32 cellular contexts compared by ENCODE assay signal in genomic region chr12:49041881-49042484, GRCh38. TPM values are rescaled to one million over a fixed set of nuclear protein-coding genes. Genes with fewer than 3 reads are reported as not detected.
DNase-seq lines count a peak whose midpoint lies in the region; ATAC-seq, FAIRE-seq and TF ChIP-seq lines count a peak whose summit lies in the region.
"Had no signal": no experiment of that assay in that cellular context is flagged by ENCODE, and none has a peak within 500 bp of the region (broad histone marks: within the 10 kb centered on the region; RNA-seq: fewer than 3 reads in every experiment).

No MANE protein-coding gene starts in this region.

- peaks cover 9% of the 10 kb centered on the region for H3K27me3 Mint-ChIP-seq in endothelial cell (ENCODE audit: unreplicated experiment)

- H3K27me3 ChIP-seq in HepG2 (ENCODE audit: control insufficient read depth in 1 of 2, insufficient read depth in 2 of 2, low read length in 2 of 2) (no peaks in the 10 kb centered on the region), right lobe of liver (no peaks in the 10 kb centered on the region)
- H3K27me3 ChIP-seq: BLaER1, gastroesophageal sphincter, SJCRH30, stomach, vagina had no signal

- POLR2A ChIA-PET in HepG2 (lab: Yijun Ruan, JAX) (no interaction called here), RWPE1 (lab: Yijun Ruan, JAX; ENCODE audit: low non-redundant PET) (no interaction called here)

- H3K9me3 Mint-ChIP-seq in endothelial cell (ENCODE audit: unreplicated experiment): no peaks in the 10 kb centered on the region
- H3K9me3 Mint-ChIP-seq: activated T-cell treated with anti-CD3 and anti-CD28 coated beads, Interleukin-2, amount 50 U/mL, for 4 hours; neural crest cell had no signal

- H3K4me2 ChIP-seq in HepG2 (ENCODE audit: low read depth, low read length): no peak overlapping the region
- H3K4me2 ChIP-seq: BLaER1, KMS-11 had no signal

- H3K4me1 ChIP-seq in HepG2 (ENCODE audit: insufficient read depth, low read length): no peaks in the 10 kb centered on the region
- H3K4me1 ChIP-seq in right lobe of liver: no peaks in the 10 kb centered on the region
- H3K4me1 ChIP-seq: BLaER1, gastroesophageal sphincter, parathyroid adenoma, SJCRH30, stomach, vagina had no signal

- TF ChIP-seq POLR2A in HepG2 (IDR thresholded peaks at IDR 0.05; ENCODE audit: insufficient read depth in 1 of 2, low read depth in 2 of 2, low read length in 2 of 2) (no peak), right lobe of liver (IDR thresholded peaks at IDR 0.05) (no peak)

- H3K27ac ChIP-seq in HepG2 (ENCODE audit: extremely low read length, insufficient read depth, low read length) (no peak overlapping the region), right lobe of liver (no peak overlapping the region), RWPE1 (peak overlapping the region; percentile 20)
- H3K27ac ChIP-seq: BLaER1, gastroesophageal sphincter, KMS-11, parathyroid adenoma, SJCRH30, stomach, vagina, WERI-Rb-1 had no signal

- no peak for TF ChIP-seq EP300 in HepG2 (IDR thresholded peaks at IDR 0.05; ENCODE audit: low read depth in 2 of 2, low read length in 2 of 2)
- TF ChIP-seq EP300 in HepG2 (CRISPR knock-in tag; IDR thresholded peaks at IDR 0.05; ENCODE audit: borderline replicate concordance): no peak

- intact Hi-C loops in HepG2 (cut with micrococcal nuclease; ENCODE audit: unreplicated experiment): no loop called here
- intact Hi-C loops in right lobe of liver (cut with DNase I): no loop called here

- no peaks in the 10 kb centered on the region for H3K79me2 ChIP-seq in HepG2 (ENCODE audit: insufficient read depth, low read length)
- H3K79me2 ChIP-seq: parathyroid adenoma had no signal

- H3K36me3 Mint-ChIP-seq in endothelial cell (ENCODE audit: low read depth, unreplicated experiment): peaks cover 53% of the 10 kb centered on the region

- 0 out of 2 replicates have a peak, but pooled peaks cover 3% of the 10 kb centered on the region for H4K20me1 ChIP-seq in HepG2 (ENCODE audit: insufficient read depth, low read length)

- CTCF ChIA-PET in HepG2 (lab: Yijun Ruan, JAX; ENCODE audit: low intra/inter-chr PET ratio, low total read pairs) (no interaction called here), RWPE1 (lab: Yijun Ruan, JAX) (interaction anchor here (0.6 to 0.7 kb wide), 2 partner anchors 75 to 79 kb away, joined by 3 read pairs; no protein-coding TSS in a partner anchor)

- no peak overlapping the region for H2AFZ ChIP-seq in HepG2 (ENCODE audit: low read length)
- H2AFZ ChIP-seq: parathyroid adenoma had no signal

- TF ChIP-seq CTCF in HepG2 (CRISPR knock-in tag; IDR thresholded peaks at IDR 0.05) (no peak), right lobe of liver (IDR thresholded peaks at IDR 0.05) (no peak), RWPE1 (conservative IDR thresholded peaks at IDR 0.05; ENCODE audit: low read depth) (no peak), endothelial cell (IDR thresholded peaks at IDR 0.05; ENCODE audit: unreplicated experiment) (no peak)

- H3K4me3 Mint-ChIP-seq in endothelial cell (ENCODE audit: unreplicated experiment): peak overlapping the region; percentile 47
- H3K4me3 Mint-ChIP-seq: activated T-cell treated with anti-CD3 and anti-CD28 coated beads, Interleukin-2, amount 50 U/mL, for 4 hours; neural crest cell had no signal

- BruUV-seq in HepG2 (replicated peaks; lab: Mats Ljungman, UMichigan): no TSS peak

- in situ Hi-C loops in HepG2 (cut with HindIII; ENCODE audit: extremely low pct_ligation_motif_present, low pct_unique_long_range_greater_than_20kb): no loop called here

- no peak overlapping the region for H3K4me3 ChIP-seq in HepG2 (replicated peaks in 1 of 3; ENCODE audit: insufficient read depth in 1 of 3, low read depth in 2 of 3, low read length in 3 of 3)
- H3K4me3 ChIP-seq in right lobe of liver: no peak overlapping the region
- H3K4me3 ChIP-seq: BLaER1, gastroesophageal sphincter, SJCRH30, stomach, vagina had no signal

- WGBS in HepG2 (ENCODE audit: low lambda C conversion rate): 97% methylated on average over 13 of the region's 18 CpGs
- WGBS in right lobe of liver (ENCODE audit: insufficient coverage, low coverage, low lambda C conversion rate, missing lambda C conversion rate): 99% methylated on average over 10 of the region's 18 CpGs

- ATAC-seq in HepG2: no peak
- no peak for ATAC-seq in right lobe of liver
- ATAC-seq: activated T-cell treated with anti-CD3 and anti-CD28 coated beads, Interleukin-2, amount 50 U/mL, for 4 hours; gastroesophageal sphincter had no signal

- DNase-seq in HepG2 (ENCODE audit: low spot score) (no peak), right lobe of liver (no peak), RWPE1 (ENCODE audit: low spot score) (no peak), endothelial cell (ENCODE audit: low spot score) (no peak), HK-2 (ENCODE audit: unreplicated experiment) (no peak)
- no peak for DNase-seq in stimulated activated CD4-positive, alpha-beta T cell treated with anti-CD3 and anti-CD28 coated beads, Interleukin-2, amount 100 ng/mL, for 24 hours
- DNase-seq in effector CD4-positive, alpha-beta T cell: no peak
- DNase-seq: activated CD4-positive, alpha-beta T cell treated with anti-CD3 and anti-CD28 coated beads for 48 hours; activated gamma-delta T cell; activated T-cell treated with anti-CD3 and anti-CD28 coated beads, Interleukin-2, amount 50 U/mL, for 4 hours; DMS153; mesenchymal stem cell; NCI-H1930; NCI-H526 treated with DMSO at 0.1 percent for 48 hours; SJCRH30; stimulated activated CD4-positive, alpha-beta T cell treated with anti-CD3 and anti-CD28 coated beads, Interleukin-1b, Interleukin-23, amount 100 ng/mL, for 48 hours; stomach; SW 1271; T-helper 9 cell; WERI-Rb-1 had no signal

- TF ChIP-seq RAD21 in HepG2 (CRISPR knock-in tag; IDR thresholded peaks at IDR 0.05): no peak

- no peak overlapping the region for H3K27ac Mint-ChIP-seq in endothelial cell (ENCODE audit: unreplicated experiment)

- H3K9me3 ChIP-seq in HepG2 (ENCODE audit: low read length) (no peaks in the 10 kb centered on the region), right lobe of liver (no peaks in the 10 kb centered on the region)
- H3K9me3 ChIP-seq: BLaER1, gastroesophageal sphincter, SJCRH30, stomach, vagina had no signal

- no peak for FAIRE-seq in HepG2 (lab: Jason Lieb, UNC)
- FAIRE-seq: GM12891, HTR-8/SVneo, RCC 7860 had no signal

- no peak overlapping the region for H3K9ac ChIP-seq in HepG2 (ENCODE audit: insufficient read depth, low read depth, low read length)
- H3K9ac ChIP-seq: BLaER1, KMS-11, parathyroid adenoma had no signal

- H3K36me3 ChIP-seq in HepG2 (replicated peaks in 1 of 2; ENCODE audit: control insufficient read depth in 1 of 2, insufficient read depth in 2 of 2, low read length in 2 of 2) (peaks cover 59 to 98% of the 10 kb centered on the region in 2 experiments), right lobe of liver (peaks cover 12 to 96% (median 61%) of the 10 kb centered on the region in 4 donors)

- H3K4me1 Mint-ChIP-seq in endothelial cell (ENCODE audit: unreplicated experiment): no peaks in the 10 kb centered on the region
- H3K4me1 Mint-ChIP-seq: neural crest cell had no signal

RNA-seq across cellular contexts. Expression of gene KMT2D, which starts 18.6 kb away (rescaled TPM):
- 10.4 and 25.7 TPM in 2 replicates for total RNA-seq in HepG2 (2016; rRNA removed; fragmentation: Illumina TruSeq; extraction: Trizol)
- 3.8 and 5.1 TPM in 2 replicates for total RNA-seq in HepG2 (2016; cell fraction: cytosol; rRNA removed; fragmentation: Illumina TruSeq; extraction: Trizol; ENCODE audit: low read depth)
- 9.4 and 20.2 TPM in 2 replicates for total RNA-seq in HepG2 (2016; cell fraction: insoluble cytoplasmic fraction; rRNA removed; fragmentation: Illumina TruSeq; extraction: Trizol)
- 7.5 and 9.1 TPM in 2 replicates for total RNA-seq in HepG2 (2016; cell fraction: membrane; rRNA removed; fragmentation: Illumina TruSeq; extraction: Trizol)
- 25.5 and 28.3 TPM in 2 replicates for total RNA-seq in HepG2 (2016; cell fraction: nucleus; rRNA removed; fragmentation: Illumina TruSeq; extraction: Trizol)
- polyA plus RNA-seq in HepG2 (2011; rRNA removed): 8.1 and 8.2 TPM in 2 replicates
- 5.0 and 6.5 TPM in 2 replicates for polyA plus RNA-seq in HepG2 (2011; cell fraction: cytosol; rRNA removed)
- 41.1 and 48.4 TPM in 2 replicates for polyA plus RNA-seq in HepG2 (2011; cell fraction: nucleus; rRNA removed)
- polyA plus RNA-seq in HepG2 (2012): 20.0 and 20.6 TPM in 2 replicates
- 0.52 and 0.66 TPM in 2 replicates for polyA plus RNA-seq in HepG2 (2016; cell fraction: cytosol; fragmentation: Illumina TruSeq; extraction: Trizol; ENCODE audit: low read depth)
- polyA plus RNA-seq in HepG2 (2016; cell fraction: insoluble cytoplasmic fraction; fragmentation: Illumina TruSeq; extraction: Trizol; ENCODE audit: low read depth): 18.4 and 23.1 TPM in 2 replicates
- polyA plus RNA-seq in HepG2 (2016; cell fraction: membrane; fragmentation: Illumina TruSeq; extraction: Trizol; ENCODE audit: low read depth): 1.3 and 2.4 TPM in 2 replicates
- polyA plus RNA-seq in HepG2 (2016; cell fraction: nucleus; fragmentation: Illumina TruSeq; extraction: Trizol; ENCODE audit: insufficient read depth, low read depth): 78.2 and 102 TPM in 2 replicates
- 12.2 and 28.0 TPM in 2 replicates for polyA minus RNA-seq in HepG2 (2011; rRNA and poly(A)+ RNA removed; ENCODE audit: low replicate concordance)
- polyA minus RNA-seq in HepG2 (2011; cell fraction: cytosol; rRNA and poly(A)+ RNA removed): 19.4 and 23.5 TPM in 2 replicates
- 32.2 and 33.3 TPM in 2 replicates for polyA minus RNA-seq in HepG2 (2011; cell fraction: nucleus; rRNA and poly(A)+ RNA removed)
- 10 to 100 TPM; 28.6 to 35.4 (median 33.3) TPM for total RNA-seq in right lobe of liver
- total RNA-seq in endothelial cell (ENCODE audit: unreplicated experiment): 135 TPM

RNA-seq across cellular contexts. Expression of gene PRKAG1, which starts 23.4 kb away (rescaled TPM):
- total RNA-seq in HepG2 (2016; rRNA removed; fragmentation: Illumina TruSeq; extraction: Trizol) (32.8 and 37.6 TPM in 2 replicates), right lobe of liver (10 to 100 TPM; 24.8 to 36.2 (median 30.1) TPM), endothelial cell (ENCODE audit: unreplicated experiment) (24.0 TPM)
- 9.1 and 11.2 TPM in 2 replicates for total RNA-seq in HepG2 (2016; cell fraction: cytosol; rRNA removed; fragmentation: Illumina TruSeq; extraction: Trizol; ENCODE audit: low read depth)
- 30.6 and 39.9 TPM in 2 replicates for total RNA-seq in HepG2 (2016; cell fraction: insoluble cytoplasmic fraction; rRNA removed; fragmentation: Illumina TruSeq; extraction: Trizol)
- 19.3 and 21.1 TPM in 2 replicates for total RNA-seq in HepG2 (2016; cell fraction: membrane; rRNA removed; fragmentation: Illumina TruSeq; extraction: Trizol)
- 16.7 and 19.6 TPM in 2 replicates for total RNA-seq in HepG2 (2016; cell fraction: nucleus; rRNA removed; fragmentation: Illumina TruSeq; extraction: Trizol)
- polyA plus RNA-seq in HepG2 (2011; rRNA removed): 21.2 and 26.1 TPM in 2 replicates
- 18.5 and 26.3 TPM in 2 replicates for polyA plus RNA-seq in HepG2 (2011; cell fraction: cytosol; rRNA removed)
- polyA plus RNA-seq in HepG2 (2011; cell fraction: nucleus; rRNA removed): 8.8 and 11.6 TPM in 2 replicates
- 20.2 and 21.7 TPM in 2 replicates for polyA plus RNA-seq in HepG2 (2012)
- 7.6 and 8.8 TPM in 2 replicates for polyA plus RNA-seq in HepG2 (2016; cell fraction: cytosol; fragmentation: Illumina TruSeq; extraction: Trizol; ENCODE audit: low read depth)
- polyA plus RNA-seq in HepG2 (2016; cell fraction: insoluble cytoplasmic fraction; fragmentation: Illumina TruSeq; extraction: Trizol; ENCODE audit: low read depth): 38.7 and 40.2 TPM in 2 replicates
- 14.5 and 16.2 TPM in 2 replicates for polyA plus RNA-seq in HepG2 (2016; cell fraction: membrane; fragmentation: Illumina TruSeq; extraction: Trizol; ENCODE audit: low read depth)
- 24.6 and 24.9 TPM in 2 replicates for polyA plus RNA-seq in HepG2 (2016; cell fraction: nucleus; fragmentation: Illumina TruSeq; extraction: Trizol; ENCODE audit: insufficient read depth, low read depth)
- polyA minus RNA-seq in HepG2 (2011; rRNA and poly(A)+ RNA removed; ENCODE audit: low replicate concordance): 11.5 and 73.4 TPM in 2 replicates
- 7.8 and 9.5 TPM in 2 replicates for polyA minus RNA-seq in HepG2 (2011; cell fraction: cytosol; rRNA and poly(A)+ RNA removed)
- 11.6 TPM in 2 replicates for polyA minus RNA-seq in HepG2 (2011; cell fraction: nucleus; rRNA and poly(A)+ RNA removed)

RNA-seq across cellular contexts. Expression of gene RHEBL1, which starts 27.8 kb away (rescaled TPM):
- total RNA-seq in HepG2 (2016; rRNA removed; fragmentation: Illumina TruSeq; extraction: Trizol) (1.4 and 1.6 TPM in 2 replicates), right lobe of liver (under 1 TPM in 5 of 6 experiments, not detected in 1; 0.17 to 0.60 (median 0.43) TPM), endothelial cell (ENCODE audit: unreplicated experiment) (3.2 TPM)
- total RNA-seq in HepG2 (2016; cell fraction: cytosol; rRNA removed; fragmentation: Illumina TruSeq; extraction: Trizol; ENCODE audit: low read depth): 0.71 and 0.79 TPM in 2 replicates
- total RNA-seq in HepG2 (2016; cell fraction: insoluble cytoplasmic fraction; rRNA removed; fragmentation: Illumina TruSeq; extraction: Trizol): 1.5 and 1.9 TPM in 2 replicates
- 0.62 and 1.0 TPM in 2 replicates for total RNA-seq in HepG2 (2016; cell fraction: membrane; rRNA removed; fragmentation: Illumina TruSeq; extraction: Trizol)
- total RNA-seq in HepG2 (2016; cell fraction: nucleus; rRNA removed; fragmentation: Illumina TruSeq; extraction: Trizol): 0.75 and 1.0 TPM in 2 replicates
- polyA plus RNA-seq in HepG2 (2011; rRNA removed): 2.5 and 2.9 TPM in 2 replicates
- polyA plus RNA-seq in HepG2 (2011; cell fraction: cytosol; rRNA removed): 2.7 and 2.8 TPM in 2 replicates
- 2.0 and 2.7 TPM in 2 replicates for polyA plus RNA-seq in HepG2 (2011; cell fraction: nucleus; rRNA removed)
- 2.3 and 3.2 TPM in 2 replicates for polyA plus RNA-seq in HepG2 (2012)
- polyA plus RNA-seq in HepG2 (2016; cell fraction: cytosol; fragmentation: Illumina TruSeq; extraction: Trizol; ENCODE audit: low read depth): 0.21 and 0.42 TPM in 2 replicates
- 1.2 and 1.3 TPM in 2 replicates for polyA plus RNA-seq in HepG2 (2016; cell fraction: insoluble cytoplasmic fraction; fragmentation: Illumina TruSeq; extraction: Trizol; ENCODE audit: low read depth)
- polyA plus RNA-seq in HepG2 (2016; cell fraction: membrane; fragmentation: Illumina TruSeq; extraction: Trizol; ENCODE audit: low read depth): 0.52 and 0.79 TPM in 2 replicates
- polyA plus RNA-seq in HepG2 (2016; cell fraction: nucleus; fragmentation: Illumina TruSeq; extraction: Trizol; ENCODE audit: insufficient read depth, low read depth): 1.3 and 1.8 TPM in 2 replicates
- 4.3 TPM in 2 replicates for polyA minus RNA-seq in HepG2 (2011; rRNA and poly(A)+ RNA removed; ENCODE audit: low replicate concordance)
- polyA minus RNA-seq in HepG2 (2011; cell fraction: cytosol; rRNA and poly(A)+ RNA removed): 0.88 and 0.89 TPM in 2 replicates
- polyA minus RNA-seq in HepG2 (2011; cell fraction: nucleus; rRNA and poly(A)+ RNA removed): 0.62 and 0.90 TPM in 2 replicates
- total RNA-seq: stomach had no signal

RNA-seq across cellular contexts. Expression of gene DDN, which starts 42.8 kb away (rescaled TPM):
- 0.51 and 0.53 TPM in 2 replicates for total RNA-seq in HepG2 (2016; rRNA removed; fragmentation: Illumina TruSeq; extraction: Trizol)
- total RNA-seq in HepG2 (2016; cell fraction: cytosol; rRNA removed; fragmentation: Illumina TruSeq; extraction: Trizol; ENCODE audit: low read depth): 0.20 TPM in 1 of 2 replicates, not detected in the other
- 0.43 and 0.54 TPM in 2 replicates for total RNA-seq in HepG2 (2016; cell fraction: insoluble cytoplasmic fraction; rRNA removed; fragmentation: Illumina TruSeq; extraction: Trizol)
- 0.46 and 0.52 TPM in 2 replicates for total RNA-seq in HepG2 (2016; cell fraction: membrane; rRNA removed; fragmentation: Illumina TruSeq; extraction: Trizol)
- total RNA-seq in HepG2 (2016; cell fraction: nucleus; rRNA removed; fragmentation: Illumina TruSeq; extraction: Trizol): 0.34 and 0.62 TPM in 2 replicates
- polyA plus RNA-seq in HepG2 (2011; rRNA removed): 0.24 and 0.33 TPM in 2 replicates
- polyA plus RNA-seq in HepG2 (2011; cell fraction: cytosol; rRNA removed): 0.21 and 0.34 TPM in 2 replicates
- polyA plus RNA-seq in HepG2 (2011; cell fraction: nucleus; rRNA removed): 0.47 and 0.83 TPM in 2 replicates
- polyA plus RNA-seq in HepG2 (2012): 0.48 and 0.69 TPM in 2 replicates
- polyA plus RNA-seq in HepG2 (2016; cell fraction: cytosol; fragmentation: Illumina TruSeq; extraction: Trizol; ENCODE audit: low read depth): 0.20 and 0.28 TPM in 2 replicates
- 0.58 and 0.73 TPM in 2 replicates for polyA plus RNA-seq in HepG2 (2016; cell fraction: insoluble cytoplasmic fraction; fragmentation: Illumina TruSeq; extraction: Trizol; ENCODE audit: low read depth)
- polyA plus RNA-seq in HepG2 (2016; cell fraction: membrane; fragmentation: Illumina TruSeq; extraction: Trizol; ENCODE audit: low read depth): 0.48 and 0.58 TPM in 2 replicates
- 1.2 and 1.3 TPM in 2 replicates for polyA plus RNA-seq in HepG2 (2016; cell fraction: nucleus; fragmentation: Illumina TruSeq; extraction: Trizol; ENCODE audit: insufficient read depth, low read depth)
- 0.46 and 5.3 TPM in 2 replicates for polyA minus RNA-seq in HepG2 (2011; rRNA and poly(A)+ RNA removed; ENCODE audit: low replicate concordance)
- polyA minus RNA-seq in HepG2 (2011; cell fraction: cytosol; rRNA and poly(A)+ RNA removed): 0.44 and 0.49 TPM in 2 replicates
- 0.25 and 0.39 TPM in 2 replicates for polyA minus RNA-seq in HepG2 (2011; cell fraction: nucleus; rRNA and poly(A)+ RNA removed)
- total RNA-seq in right lobe of liver: under 1 TPM in 2 of 6 experiments, not detected in 4; 0.18 to 0.19 TPM
- total RNA-seq in endothelial cell (ENCODE audit: unreplicated experiment): 0.10 TPM
- total RNA-seq: gastroesophageal sphincter, vagina had no signal

RNA-seq across cellular contexts. Expression of gene DHH, which starts 52.6 kb away (rescaled TPM):
- total RNA-seq in HepG2 (2016; rRNA removed; fragmentation: Illumina TruSeq; extraction: Trizol) (not detected in 2 replicates), right lobe of liver (under 1 TPM in 3 of 6 experiments, not detected in 3; 0.04 to 0.13 (median 0.07) TPM), endothelial cell (ENCODE audit: unreplicated experiment) (0.46 TPM)
- not detected in 2 replicates for total RNA-seq in HepG2 (2016; cell fraction: cytosol; rRNA removed; fragmentation: Illumina TruSeq; extraction: Trizol; ENCODE audit: low read depth)
- total RNA-seq in HepG2 (2016; cell fraction: insoluble cytoplasmic fraction; rRNA removed; fragmentation: Illumina TruSeq; extraction: Trizol): not detected in 2 replicates
- total RNA-seq in HepG2 (2016; cell fraction: membrane; rRNA removed; fragmentation: Illumina TruSeq; extraction: Trizol): not detected in 2 replicates
- not detected in 2 replicates for total RNA-seq in HepG2 (2016; cell fraction: nucleus; rRNA removed; fragmentation: Illumina TruSeq; extraction: Trizol)
- polyA plus RNA-seq in HepG2 (2011; rRNA removed): not detected in 2 replicates
- polyA plus RNA-seq in HepG2 (2011; cell fraction: cytosol; rRNA removed): not detected in 2 replicates
- polyA plus RNA-seq in HepG2 (2011; cell fraction: nucleus; rRNA removed): 0.03 and 0.10 TPM in 2 replicates
- not detected in 2 replicates for polyA plus RNA-seq in HepG2 (2012)
- not detected in 2 replicates for polyA plus RNA-seq in HepG2 (2016; cell fraction: cytosol; fragmentation: Illumina TruSeq; extraction: Trizol; ENCODE audit: low read depth)
- polyA plus RNA-seq in HepG2 (2016; cell fraction: insoluble cytoplasmic fraction; fragmentation: Illumina TruSeq; extraction: Trizol; ENCODE audit: low read depth): not detected in 2 replicates
- not detected in 2 replicates for polyA plus RNA-seq in HepG2 (2016; cell fraction: membrane; fragmentation: Illumina TruSeq; extraction: Trizol; ENCODE audit: low read depth)
- not detected in 2 replicates for polyA plus RNA-seq in HepG2 (2016; cell fraction: nucleus; fragmentation: Illumina TruSeq; extraction: Trizol; ENCODE audit: insufficient read depth, low read depth)
- 0.07 TPM in 1 of 2 replicates, not detected in the other for polyA minus RNA-seq in HepG2 (2011; rRNA and poly(A)+ RNA removed; ENCODE audit: low replicate concordance)
- not detected in 2 replicates for polyA minus RNA-seq in HepG2 (2011; cell fraction: cytosol; rRNA and poly(A)+ RNA removed)
- polyA minus RNA-seq in HepG2 (2011; cell fraction: nucleus; rRNA and poly(A)+ RNA removed): 0.12 TPM in 1 of 2 replicates, not detected in the other
- total RNA-seq: activated CD8-positive, alpha-beta memory T cell treated with anti-CD3 and anti-CD28 coated beads for 36 hours; chondrocyte had no signal
- polyA plus RNA-seq: AG04450 had no signal
